In the genomic region with DNA sequence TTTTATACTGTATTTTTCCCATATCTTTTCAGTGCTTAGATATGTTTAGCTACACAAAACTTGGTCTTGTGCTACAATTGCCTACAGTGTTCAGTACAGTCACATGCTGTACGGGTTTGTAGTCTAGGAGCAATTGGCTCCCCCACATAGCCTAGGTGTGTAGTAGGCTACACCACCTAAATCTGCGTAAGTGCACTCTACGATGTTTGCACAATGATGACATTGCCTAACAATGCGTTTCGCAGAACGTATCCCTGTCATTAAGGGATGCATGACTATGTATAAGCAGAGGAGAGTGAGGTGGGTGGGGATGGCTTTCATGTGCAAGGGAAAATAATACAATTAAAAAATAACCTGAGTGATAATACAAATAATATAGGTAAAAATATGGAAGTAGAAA, we compare ENCODE assay signal across 23 cellular contexts.
DNase-seq lines count a peak whose midpoint lies in the region; ATAC-seq and TF ChIP-seq lines count a peak whose summit lies in the region.
"Had no signal": no experiment of that assay in that cellular context is flagged by ENCODE, and none has a peak within 500 bp of the region (broad histone marks: within the 10 kb centered on the region; RNA-seq: fewer than 3 reads in every experiment).

No MANE protein-coding gene starts in this region.

- H3K4me1 ChIP-seq in RWPE2 (ENCODE audit: insufficient read depth, poor library complexity, severe bottlenecking) = no peaks in the 10 kb centered on the region
- H3K4me1 ChIP-seq in neuronal stem cell (ENCODE audit: control insufficient read depth in 2 of 2, insufficient read depth in 1 of 2, low read depth in 1 of 2, low read length in 2 of 2) = no peaks in the 10 kb centered on the region
- H3K4me1 ChIP-seq: BLaER1, Caco-2, SJSA1 had no signal

- WGBS in neuronal stem cell (ENCODE audit: extremely low coverage in 2 of 2, insufficient read length in 2 of 2, insufficient replicate concordance in 1 of 2), 2 donors = no CpG with 5 or more reads among the region's 6 CpGs

- H2BK5ac ChIP-seq in neuronal stem cell (ENCODE audit: low read length) = no peak overlapping the region

- H3K23ac ChIP-seq in neuronal stem cell (ENCODE audit: low read depth, low read length, poor library complexity) = no peak overlapping the region

- 0 out of 3 replicates have a peak, but pooled peaks have one; percentile 35 for ATAC-seq in RWPE2 (ENCODE audit: low read depth)

- H3K4me2 ChIP-seq in neuronal stem cell (ENCODE audit: insufficient read depth, low read length, poor library complexity, severe bottlenecking) = no peak overlapping the region
- H3K4me2 ChIP-seq: BLaER1, PC-9 had no signal

- TF ChIP-seq CTCF in RWPE2 (IDR thresholded peaks at IDR 0.05; ENCODE audit: poor library complexity, severe bottlenecking) = no peak

- H2BK15ac ChIP-seq in neuronal stem cell (ENCODE audit: low read length) = no peak overlapping the region

- H2BK120ac ChIP-seq in neuronal stem cell (ENCODE audit: low read depth, low read length) = no peak overlapping the region

- H2AK5ac ChIP-seq in neuronal stem cell (ENCODE audit: low read depth, low read length) = no peak overlapping the region

- H3K36me3 ChIP-seq in RWPE2 (ENCODE audit: low read depth) = no peaks in the 10 kb centered on the region
- no peaks in the 10 kb centered on the region for H3K36me3 ChIP-seq in neuronal stem cell (replicated peaks in 1 of 2; ENCODE audit: control insufficient read depth in 2 of 2, insufficient read depth in 2 of 2, low read length in 2 of 2)
- H3K36me3 ChIP-seq: BLaER1, SJSA1 had no signal

- H3K9me3 ChIP-seq in RWPE2 (ENCODE audit: severe bottlenecking) (no peaks in the 10 kb centered on the region), neuronal stem cell (replicated peaks in 1 of 2; ENCODE audit: control insufficient read depth in 2 of 2, insufficient read depth in 1 of 2, low read depth in 1 of 2, low read length in 2 of 2) (no peaks in the 10 kb centered on the region)
- H3K9me3 ChIP-seq: BLaER1, Caco-2, SJSA1 had no signal

- H3K79me1 ChIP-seq in neuronal stem cell (ENCODE audit: low read depth, low read length) = no peaks in the 10 kb centered on the region

- H3K4ac ChIP-seq in neuronal stem cell (ENCODE audit: low read length) = no peak overlapping the region

- H3K9ac ChIP-seq in neuronal stem cell (ENCODE audit: low read depth, low read length, poor library complexity) = no peak overlapping the region
- H3K9ac ChIP-seq: BLaER1, GM23248 had no signal

- H3K27ac ChIP-seq in RWPE2 (ENCODE audit: poor library complexity, severe bottlenecking) (no peak overlapping the region), neuronal stem cell (replicated peaks; ENCODE audit: low read length) (no peak overlapping the region)
- H3K27ac ChIP-seq: BLaER1, GM23248, HL-60, PC-9, SJSA1 had no signal

- H4K8ac ChIP-seq in neuronal stem cell (ENCODE audit: low read depth, low read length) = no peak overlapping the region

- H3K14ac ChIP-seq in neuronal stem cell (ENCODE audit: low read length) = peak overlapping the region; percentile 32

- H3K18ac ChIP-seq in neuronal stem cell (ENCODE audit: low read length) = no peak overlapping the region

- intact Hi-C loops in cardiac septum (cut with DNase I) = no loop called here

- no peak overlapping the region for H2BK12ac ChIP-seq in neuronal stem cell (ENCODE audit: low read length)

- DNase-seq in NCI-H510A treated with DMSO at 0.1 percent for 48 hours (lab: John Stamatoyannopoulos, UW) (peak; percentile 23), NCI-H510A (lab: John Stamatoyannopoulos, UW) (no peak), NCI-H1105 (lab: John Stamatoyannopoulos, UW) (peak; percentile 31), RWPE2 (ENCODE audit: low spot score) (no peak), neuronal stem cell (ENCODE audit: low spot score) (no peak), ecto neural progenitor cell (ENCODE audit: low spot score) (no peak), NCI-H345 (lab: John Stamatoyannopoulos, UW) (no peak), cardiac septum (ENCODE audit: low spot score) (no peak)
- DNase-seq: Caco-2; CD4-positive, alpha-beta T cell; GM23248; H7; NCI-H1092; NCI-H1694 treated with DMSO at 0.1 percent for 48 hours; NCI-H2081; NCI-H2171 treated with DMSO at 0.1 percent for 48 hours; NCI-H526; PC-9; Right ventricle myocardium superior; T-helper 2 cell had no signal

- H3K27me3 ChIP-seq in RWPE2 (ENCODE audit: insufficient read depth, poor library complexity, severe bottlenecking) (no peaks in the 10 kb centered on the region), neuronal stem cell (ENCODE audit: control insufficient read depth in 3 of 3, insufficient read depth in 3 of 3, low read depth in 1 of 3, low read length in 3 of 3) (no peaks in the 10 kb centered on the region)
- H3K27me3 ChIP-seq: BLaER1, SJSA1 had no signal

- H4K91ac ChIP-seq in neuronal stem cell (ENCODE audit: low read depth, low read length, poor library complexity) = no peak overlapping the region

- H2AFZ ChIP-seq in neuronal stem cell (ENCODE audit: low read length) = no peak overlapping the region
- H2AFZ ChIP-seq: GM23248, PC-9 had no signal

- H3K4me3 ChIP-seq in RWPE2 (ENCODE audit: severe bottlenecking) (no peak overlapping the region), neuronal stem cell (ENCODE audit: low read length in 2 of 2) (no peak overlapping the region)
- H3K4me3 ChIP-seq: BLaER1, GM23248, PC-9, SJSA1 had no signal

Comparison
In these comparisons a context has a peak if more than half of its experiments do, and no peak if none do; other contexts are left out.
1. DNase-seq: peak in NCI-H510A treated with DMSO at 0.1 percent for 48 hours (single experiment) and NCI-H1105 (single experiment); none in NCI-H510A (single experiment), RWPE2 (single experiment), neuronal stem cell (single experiment), ecto neural progenitor cell (single experiment), NCI-H345 (single experiment) and cardiac septum (single experiment).